ENCODE assay signal across 15 cellular contexts in genomic region chr1:223525957-223526356, GRCh38.
"Had no signal": no experiment of that assay in that cellular context is flagged by ENCODE, and none has a peak within 500 bp of the region (broad histone marks: within the 10 kb centered on the region; RNA-seq: fewer than 3 reads in every experiment).

No MANE protein-coding gene starts in this region.

- H3K36me3 Mint-ChIP-seq: immature natural killer cell had no signal

- H3K4me1 Mint-ChIP-seq: immature natural killer cell had no signal

- H3K27me3 ChIP-seq: adrenal gland, esophagus squamous epithelium, testis, upper lobe of right lung had no signal

- H3K4me3 Mint-ChIP-seq: immature natural killer cell; naive thymus-derived CD4-positive, alpha-beta T cell had no signal

- H3K27ac Mint-ChIP-seq: immature natural killer cell had no signal

- H3K9me3 ChIP-seq: adrenal gland, esophagus squamous epithelium, neutrophil, testis, upper lobe of right lung had no signal

- H3K4me3 ChIP-seq: adrenal gland, esophagus squamous epithelium, lung, skin epidermis, testis, upper lobe of right lung had no signal

- H3K36me3 ChIP-seq: adrenal gland, esophagus squamous epithelium, neutrophil, upper lobe of right lung had no signal

- H3K9me3 Mint-ChIP-seq: immature natural killer cell had no signal

- ATAC-seq: left cardiac atrium; naive thymus-derived CD4-positive, alpha-beta T cell; upper lobe of right lung had no signal

- DNase-seq: activated gamma-delta T cell; adrenal gland; esophagus squamous epithelium; foreskin fibroblast; immature natural killer cell; left cardiac atrium; naive thymus-derived CD4-positive, alpha-beta T cell; retina; stimulated activated naive CD4-positive, alpha-beta T cell treated with Interleukin-2 at 50 U/mL for 16 hours; T1000; upper lobe of right lung had no signal
